16 cellular contexts compared by ENCODE assay signal in the genomic region with DNA sequence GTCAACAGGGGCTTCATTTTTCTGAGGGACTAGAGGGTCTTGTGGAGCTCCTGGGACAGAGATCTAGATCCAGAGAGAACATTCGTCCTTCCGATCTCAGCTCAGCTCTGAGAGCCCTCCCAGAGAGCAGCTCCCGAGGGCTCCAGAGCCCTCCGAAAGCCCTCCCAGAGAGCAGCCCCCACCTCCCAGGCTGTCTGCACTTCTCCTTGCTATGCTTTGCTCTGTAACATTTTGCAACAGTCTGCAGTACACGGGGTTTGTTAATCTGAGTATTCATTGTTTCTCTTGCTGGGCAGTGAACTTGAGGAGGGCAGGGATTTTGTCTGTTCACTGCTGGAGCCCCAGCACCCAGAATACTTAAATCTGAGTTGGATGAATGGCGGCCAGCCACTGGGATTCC. TPM values are rescaled to one million over a fixed set of nuclear protein-coding genes. Genes with fewer than 3 reads are reported as not detected.
A peak's percentile ranks its signal among the peaks of the same experiment; 100 is the strongest.
DNase-seq lines count a peak whose midpoint lies in the region; ATAC-seq and TF ChIP-seq lines count a peak whose summit lies in the region.
"Had no signal": no experiment of that assay in that cellular context is flagged by ENCODE, and none has a peak within 500 bp of the region (broad histone marks: within the 10 kb centered on the region; RNA-seq: fewer than 3 reads in every experiment).

No MANE protein-coding gene starts in this region.

- no peak for DNase-seq in CD4-positive, alpha-beta T cell
- DNase-seq in dorsolateral prefrontal cortex (no peak), progenitor cell of endocrine pancreas (ENCODE audit: low spot score, unreplicated experiment) (no peak), DMS153 (lab: John Stamatoyannopoulos, UW) (no peak), amygdala (lab: John Stamatoyannopoulos, UW) (no peak), cerebellum (ENCODE audit: low spot score) (no peak)
- DNase-seq: activated CD4-positive, alpha-beta T cell treated with anti-CD3 and anti-CD28 coated beads, Interleukin-2, amount 50 U/mL, for 4 hours; activated effector memory CD4-positive, alpha-beta T cell treated with anti-CD3 and anti-CD28 coated beads, Interleukin-2, amount 50 U/mL, for 16 hours; mesendoderm; NCI-H774; pancreas had no signal

- H3K79me2 ChIP-seq in Loucy (ENCODE audit: insufficient read depth, low read length): peaks cover 35% of the 10 kb centered on the region

- H3K4me3 ChIP-seq in Loucy (ENCODE audit: low read length, poor library complexity, severe bottlenecking) (peak overlapping the region; percentile 94), dorsolateral prefrontal cortex (peak overlapping the region in 1 of 59 donors; percentile 93)
- H3K4me3 ChIP-seq: cardiac muscle cell, pancreas had no signal

- TF ChIP-seq CTCF in CD4-positive, alpha-beta T cell (IDR thresholded peaks at IDR 0.05): no peak
- TF ChIP-seq CTCF in Loucy (conservative IDR thresholded peaks at IDR 0.05; ENCODE audit: low read length): no peak
- no peak for TF ChIP-seq CTCF in dorsolateral prefrontal cortex (IDR thresholded peaks at IDR 0.05 in 54 of 56, conservative IDR thresholded peaks at IDR 0.05 in 2 of 56; ENCODE audit: low read depth in 1 of 56, partially characterized antibody in 56 of 56)
- TF ChIP-seq CTCF in progenitor cell of endocrine pancreas (IDR thresholded peaks at IDR 0.05; ENCODE audit: unreplicated experiment): no peak

- H3K27ac ChIP-seq in CD4-positive, alpha-beta T cell (ENCODE audit: low read depth, low read length): no peak overlapping the region
- peak overlapping the region in 37 of 59 donors; percentile 5 to 97 (median 56) for H3K27ac ChIP-seq in dorsolateral prefrontal cortex
- H3K27ac ChIP-seq: cardiac muscle cell, thoracic aorta had no signal

- peaks cover 17% of the 10 kb centered on the region for H4K20me1 ChIP-seq in Loucy (ENCODE audit: insufficient read depth, low read length, poor library complexity, severe bottlenecking)

- peaks cover 7% of the 10 kb centered on the region; the same call in 1 of the 2 replicates for H3K36me3 ChIP-seq in Loucy (ENCODE audit: insufficient read depth, low read length)
- H3K36me3 ChIP-seq: cardiac muscle cell, pancreas had no signal

- H3K4me1 Mint-ChIP-seq in CD4-positive, alpha-beta T cell (ENCODE audit: low read depth): peaks cover 32% of the 10 kb centered on the region
- H3K4me1 Mint-ChIP-seq in progenitor cell of endocrine pancreas (ENCODE audit: low read depth): peaks cover 16% of the 10 kb centered on the region

- POLR2A ChIA-PET in CD4-positive, alpha-beta T cell (lab: Charles Lee): no interaction called here

- H3K4me1 ChIP-seq in Loucy (ENCODE audit: insufficient read depth, low read length, poor library complexity, severe bottlenecking): peaks cover 23% of the 10 kb centered on the region

- intact Hi-C loops in CD4-positive, alpha-beta T cell (cut with DNase I, micrococcal nuclease): no loop called here
- intact Hi-C loops in dorsolateral prefrontal cortex (cut with DNase I): no loop called here

- H3K9me3 ChIP-seq in CD4-positive, alpha-beta T cell (ENCODE audit: control insufficient read depth, low read length): no peaks in the 10 kb centered on the region
- H3K9me3 ChIP-seq in Loucy (ENCODE audit: insufficient read depth, low read depth, low read length): no peaks in the 10 kb centered on the region
- H3K9me3 ChIP-seq: pancreas, thoracic aorta had no signal

- H3K36me3 Mint-ChIP-seq in CD4-positive, alpha-beta T cell (ENCODE audit: low read depth): peaks cover 27% of the 10 kb centered on the region
- peaks cover 3% of the 10 kb centered on the region for H3K36me3 Mint-ChIP-seq in progenitor cell of endocrine pancreas (ENCODE audit: insufficient read depth)

- no peak overlapping the region for H2AFZ ChIP-seq in Loucy (ENCODE audit: low read length)

- H3K9me3 Mint-ChIP-seq in CD4-positive, alpha-beta T cell: no peaks in the 10 kb centered on the region
- no peaks in the 10 kb centered on the region for H3K9me3 Mint-ChIP-seq in progenitor cell of endocrine pancreas (ENCODE audit: low read depth)

- ATAC-seq in CD4-positive, alpha-beta T cell (ENCODE audit: poor library complexity): no peak
- ATAC-seq in HG02981 (IDR thresholded peaks at IDR 0.05; ENCODE audit: unreplicated experiment): no peak
- ATAC-seq: pancreas had no signal

- H3K4me3 Mint-ChIP-seq in CD4-positive, alpha-beta T cell: peak overlapping the region; percentile 30
- no peak overlapping the region for H3K4me3 Mint-ChIP-seq in progenitor cell of endocrine pancreas (ENCODE audit: low read depth)

- no peaks in the 10 kb centered on the region for H3K27me3 ChIP-seq in CD4-positive, alpha-beta T cell (ENCODE audit: control insufficient read depth, insufficient read depth, low read length)
- no peaks in the 10 kb centered on the region for H3K27me3 ChIP-seq in Loucy (ENCODE audit: insufficient read depth, low read length, poor library complexity, severe bottlenecking)
- no peaks in the 10 kb centered on the region for H3K27me3 ChIP-seq in dorsolateral prefrontal cortex
- H3K27me3 ChIP-seq: cardiac muscle cell, pancreas had no signal

- peak overlapping the region; percentile 87 for H3K4me2 ChIP-seq in Loucy (ENCODE audit: low read depth, low read length, poor library complexity, severe bottlenecking)

- CTCF ChIA-PET in CD4-positive, alpha-beta T cell (lab: Charles Lee): no interaction called here

- H3K9me2 ChIP-seq in Loucy (replicated peaks; ENCODE audit: low read depth, low read length): no peaks in the 10 kb centered on the region

- H3K27me3 Mint-ChIP-seq in CD4-positive, alpha-beta T cell: no peaks in the 10 kb centered on the region
- H3K27me3 Mint-ChIP-seq in progenitor cell of endocrine pancreas: no peaks in the 10 kb centered on the region

- H3F3A ChIP-seq in Loucy (ENCODE audit: low read depth): no peaks in the 10 kb centered on the region

- H3K27ac Mint-ChIP-seq in CD4-positive, alpha-beta T cell: no peak overlapping the region
- peak overlapping the region; percentile 74 for H3K27ac Mint-ChIP-seq in progenitor cell of endocrine pancreas

- peak overlapping the region; percentile 21 for H3K9ac ChIP-seq in Loucy (ENCODE audit: low read depth, low read length, poor library complexity, severe bottlenecking)

RNA-seq across cellular contexts. Expression of gene GGA1, which starts 2.6 kb away (rescaled TPM):
- total RNA-seq in CD4-positive, alpha-beta T cell: 10 to 100 TPM; 57.0 to 60.9 TPM
- 10 to 100 TPM; 45.6 to 94.6 (median 65.5) TPM for total RNA-seq in dorsolateral prefrontal cortex
- 121 and 132 TPM in 2 replicates for total RNA-seq in progenitor cell of endocrine pancreas
- total RNA-seq in cerebellum: 39.1 TPM

RNA-seq across cellular contexts. Expression of gene SH3BP1, which starts 28.3 kb away (rescaled TPM):
- total RNA-seq in CD4-positive, alpha-beta T cell: 10 to 100 TPM; 46.9 to 49.0 TPM
- total RNA-seq in dorsolateral prefrontal cortex (10 to 100 TPM in 80 of 120 experiments, 1 to 10 TPM in 40; 5.9 to 31.1 (median 11.7) TPM), progenitor cell of endocrine pancreas (25.4 and 27.4 TPM in 2 replicates), cerebellum (1.4 TPM)

RNA-seq across cellular contexts. Expression of gene LGALS2, which starts 31.3 kb away (rescaled TPM):
- 1 to 10 TPM; 2.6 to 3.0 TPM for total RNA-seq in CD4-positive, alpha-beta T cell
- 1 to 10 TPM in 3 of 120 experiments, not detected in 117; 1.4 to 2.5 (median 1.5) TPM for total RNA-seq in dorsolateral prefrontal cortex
- 2.7 and 4.3 TPM in 2 replicates for total RNA-seq in progenitor cell of endocrine pancreas
- not detected for total RNA-seq in cerebellum
- total RNA-seq: cardiac muscle cell, frontal cortex, thoracic aorta had no signal

RNA-seq across cellular contexts. Expression of gene PDXP, which starts 47.3 kb away (rescaled TPM):
- 1 to 10 TPM; 1.5 TPM for total RNA-seq in CD4-positive, alpha-beta T cell
- total RNA-seq in dorsolateral prefrontal cortex (100 to 1,000 TPM in 119 of 120 experiments, 10 to 100 TPM in 1; 62.4 to 280 (median 189) TPM), progenitor cell of endocrine pancreas (16.8 and 17.7 TPM in 2 replicates), cerebellum (34.0 TPM)

RNA-seq across cellular contexts. Expression of gene CDC42EP1, which starts 50.9 kb away (rescaled TPM):
- not detected for total RNA-seq in CD4-positive, alpha-beta T cell
- total RNA-seq in dorsolateral prefrontal cortex (100 to 1,000 TPM in 9 of 120 experiments, 10 to 100 TPM in 111; 12.4 to 203 (median 48.3) TPM), progenitor cell of endocrine pancreas (52.6 TPM in 2 replicates), cerebellum (2.6 TPM)
